Comparison of ENCODE assay signal across 8 cellular contexts in the genomic region with DNA sequence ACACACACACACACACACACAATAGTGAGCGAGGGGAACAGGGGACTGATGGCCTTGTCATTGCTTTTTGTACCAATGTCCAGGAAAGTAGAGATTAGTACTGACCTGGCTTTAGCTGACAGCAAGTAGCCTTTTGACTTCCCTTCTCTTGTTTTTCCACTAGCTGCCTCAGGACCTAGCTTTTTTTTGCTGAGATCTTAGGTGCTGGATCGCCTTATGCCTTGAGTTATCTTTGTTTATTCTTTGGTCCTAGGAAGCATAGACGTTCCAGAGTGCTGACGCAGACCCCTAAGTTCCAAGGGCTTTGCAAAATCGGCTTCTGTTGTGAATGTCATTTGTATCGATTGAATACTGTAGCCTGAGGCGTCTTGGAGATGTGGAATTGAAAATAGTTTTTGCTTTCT. TPM values are rescaled to one million over a fixed set of nuclear protein-coding genes. Genes with fewer than 3 reads are reported as not detected.
DNase-seq lines count a peak whose midpoint lies in the region; ATAC-seq, FAIRE-seq and TF ChIP-seq lines count a peak whose summit lies in the region.

UTS2B (minus strand) TSS at position 218 of the 404 bp plus-strand sequence. CDS start 48,337 bp downstream, outside the sequence.

- intact Hi-C loops in CD14-positive monocyte (cut with micrococcal nuclease): no loop called here

- H3K4me1 ChIP-seq in HUES64 (ENCODE audit: insufficient read depth, low read length): peaks cover 47% of the 10 kb centered on the region
- peaks cover 34% of the 10 kb centered on the region for H3K4me1 ChIP-seq in astrocyte (ENCODE audit: insufficient read depth, low read length)
- H3K4me1 ChIP-seq in skeletal muscle satellite cell (ENCODE audit: control insufficient read depth, insufficient read depth, low read length): peaks cover 35% of the 10 kb centered on the region

- TF ChIP-seq CTCF in CD14-positive monocyte (IDR thresholded peaks at IDR 0.05) (no peak), astrocyte (IDR thresholded peaks at IDR 0.05; ENCODE audit: insufficient read depth, low read depth, low read length) (no peak)

- H3K27me3 ChIP-seq in HUES64 (ENCODE audit: insufficient read depth, low read length) (peaks cover 23% of the 10 kb centered on the region), astrocyte (ENCODE audit: insufficient read depth, low read length) (no peaks in the 10 kb centered on the region), skeletal muscle satellite cell (ENCODE audit: control insufficient read depth, insufficient read depth, low read length) (no peaks in the 10 kb centered on the region)

- peak within 1 kb of the TSS; percentile 75 for H3K27ac ChIP-seq in HUES64 (ENCODE audit: low read depth, low read length)
- peak within 1 kb of the TSS; percentile 98 for H3K27ac ChIP-seq in astrocyte (ENCODE audit: low read depth, low read length)

- no peaks in the 10 kb centered on the region for H3K36me3 ChIP-seq in HUES64 (ENCODE audit: insufficient read depth, low read length)
- no peaks in the 10 kb centered on the region for H3K36me3 ChIP-seq in astrocyte (ENCODE audit: insufficient read depth, low read length)
- H3K36me3 ChIP-seq in skeletal muscle satellite cell (ENCODE audit: insufficient read depth, low read length): no peaks in the 10 kb centered on the region

- 10% methylated on average over 7 of the region's 7 CpGs for WGBS in HUES64

- peaks cover 66% of the 10 kb centered on the region for H3K79me2 ChIP-seq in astrocyte (ENCODE audit: insufficient read depth, low read length)

- H2AFZ ChIP-seq in astrocyte (ENCODE audit: low read depth, low read length): peak within 1 kb of the TSS; percentile 90

- no peaks in the 10 kb centered on the region for H4K20me1 ChIP-seq in astrocyte (ENCODE audit: insufficient read depth, low read length)

- H3K4me2 ChIP-seq in astrocyte (ENCODE audit: low read length) (peak within 1 kb of the TSS; percentile 96), skeletal muscle satellite cell (ENCODE audit: low read length) (peak within 1 kb of the TSS; percentile 83)

- no peaks in the 10 kb centered on the region for H3K9me3 ChIP-seq in HUES64 (ENCODE audit: insufficient read depth, low read depth, low read length)
- no peaks in the 10 kb centered on the region for H3K9me3 ChIP-seq in astrocyte (ENCODE audit: insufficient read depth, low read depth, low read length)
- H3K9me3 ChIP-seq in iPS-18c (ENCODE audit: control insufficient read depth, insufficient read depth, low read length): no peaks in the 10 kb centered on the region
- H3K9me3 ChIP-seq in skeletal muscle satellite cell (replicated peaks; ENCODE audit: low read length): no peaks in the 10 kb centered on the region

- peak within 1 kb of the TSS; percentile 71 for H3K4me3 ChIP-seq in HUES64 (ENCODE audit: low read length)
- H3K4me3 ChIP-seq in astrocyte (ENCODE audit: insufficient read depth, low read depth, low read length): peak within 1 kb of the TSS; percentile 92
- H3K4me3 ChIP-seq in iPS-18c (ENCODE audit: insufficient read depth, low read depth, low read length): peak within 1 kb of the TSS; percentile 90
- H3K4me3 ChIP-seq in skeletal muscle satellite cell (ENCODE audit: low read length): peak within 1 kb of the TSS; percentile 93

- H3K4me3 Mint-ChIP-seq in CD14-positive monocyte (peak within 1 kb of the TSS; percentile 84 to 92), astrocyte (ENCODE audit: unreplicated experiment) (peak within 1 kb of the TSS; percentile 98)

- DNase-seq in CD14-positive monocyte (ENCODE audit: low spot score): no peak
- peak; percentile 88 for DNase-seq in astrocyte (ENCODE audit: low read depth)
- no peak for DNase-seq in SHP77 treated with DMSO at 0.1 percent for 48 hours (lab: John Stamatoyannopoulos, UW)
- no peak for DNase-seq in KBM-7

- H3K9me3 Mint-ChIP-seq in CD14-positive monocyte (peaks cover 0 to 3% (median 0%) of the 10 kb centered on the region in 7 donors), astrocyte (ENCODE audit: unreplicated experiment) (no peaks in the 10 kb centered on the region)

- H3K27me3 Mint-ChIP-seq in CD14-positive monocyte (ENCODE audit: low read depth in 3 of 3) (peaks cover 10 to 23% (median 12%) of the 10 kb centered on the region in 3 donors), astrocyte (ENCODE audit: low read depth, unreplicated experiment) (no peaks in the 10 kb centered on the region)

- H3K4me1 Mint-ChIP-seq in CD14-positive monocyte: peaks cover 38% of the 10 kb centered on the region
- H3K4me1 Mint-ChIP-seq in astrocyte (ENCODE audit: low read depth, unreplicated experiment): peaks cover 36% of the 10 kb centered on the region

- H3K36me3 Mint-ChIP-seq in CD14-positive monocyte (peaks cover 0 to 4% of the 10 kb centered on the region in 2 donors), astrocyte (ENCODE audit: low read depth, unreplicated experiment) (no peaks in the 10 kb centered on the region)

- H3K9ac ChIP-seq in HUES64 (ENCODE audit: low read depth, low read length) (peak within 1 kb of the TSS; percentile 76), astrocyte (ENCODE audit: low read length) (peak within 1 kb of the TSS; percentile 98), skeletal muscle satellite cell (ENCODE audit: low read depth, low read length) (peak within 1 kb of the TSS; percentile 98)

- peak; percentile 32 for FAIRE-seq in astrocyte (lab: Jason Lieb, UNC)

- no peak for ATAC-seq in GM19455 (IDR thresholded peaks at IDR 0.05; ENCODE audit: unreplicated experiment)

- H3K27ac Mint-ChIP-seq in CD14-positive monocyte: peak within 1 kb of the TSS; percentile 25 to 89 (median 69)
- peak within 1 kb of the TSS; percentile 96 for H3K27ac Mint-ChIP-seq in astrocyte (ENCODE audit: unreplicated experiment)

- in situ Hi-C loops in KBM-7 (cut with MboI; ENCODE audit: low pct_unique_long_range_greater_than_20kb, low sequenced_read_pairs): no loop called here

RNA-seq across cellular contexts. Expression of gene UTS2B, which starts in this region (rescaled TPM):
- not detected for polyA plus RNA-seq in CD14-positive monocyte
- polyA plus RNA-seq in HUES64 (2013, experiment 1 of 2): not detected
- 0.25 TPM for polyA plus RNA-seq in HUES64 (2013, experiment 2 of 2)
- total RNA-seq in astrocyte: 0.75 TPM in 1 of 2 replicates, not detected in the other
- 0.22 and 0.25 TPM in 2 replicates for total RNA-seq in skeletal muscle satellite cell (2012; rRNA removed)

Comparison
In these comparisons a context has a peak if more than half of its experiments do, and no peak if none do; other contexts are left out.
1. Peak in DNase-seq, H3K4me3 ChIP-seq, H3K27ac ChIP-seq, H3K9ac ChIP-seq and H3K4me2 ChIP-seq in astrocyte; RNA of the gene not detected or under 1 TPM.